ENCODE assay signal across 8 cellular contexts in the genomic region with DNA sequence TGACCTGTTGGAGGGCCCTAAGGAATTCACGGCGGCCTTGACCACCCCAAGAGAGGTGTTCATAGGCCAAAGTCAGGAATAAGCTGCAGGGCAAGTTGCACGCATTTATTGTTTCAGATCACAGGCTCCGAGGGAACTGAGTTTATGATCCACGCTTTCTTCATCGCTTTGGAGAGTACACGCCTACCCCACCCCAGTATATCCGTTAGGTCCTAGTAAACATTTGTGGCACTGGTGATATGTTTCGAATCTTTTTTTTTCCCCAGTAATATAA. TPM values are rescaled to one million over a fixed set of nuclear protein-coding genes. Genes with fewer than 3 reads are reported as not detected.
DNase-seq lines count a peak whose midpoint lies in the region; ATAC-seq and TF ChIP-seq lines count a peak whose summit lies in the region.

No MANE protein-coding gene starts in this region.

- DNase-seq in CD4-positive, alpha-beta T cell: no peak
- DNase-seq in NAMALWA (ENCODE audit: low spot score) (peak; percentile 43), dorsolateral prefrontal cortex (no peak), nephron progenitor cell (no peak), cortex of kidney (lab: John Stamatoyannopoulos, UW) (no peak)

- H3K4me3 Mint-ChIP-seq in CD4-positive, alpha-beta T cell: peak overlapping the region; percentile 96
- peak overlapping the region; percentile 99 for H3K4me3 Mint-ChIP-seq in nephron progenitor cell

- CTCF ChIA-PET in CD4-positive, alpha-beta T cell (lab: Charles Lee): interaction anchor here (1.0 to 1.9 kb wide), 3 partner anchors 19 to 221 kb away, joined by 3 to 6 read pairs (median 4); a partner anchor contains a TSS

- no peaks in the 10 kb centered on the region for H3K9me3 Mint-ChIP-seq in CD4-positive, alpha-beta T cell
- H3K9me3 Mint-ChIP-seq in nephron progenitor cell: no peaks in the 10 kb centered on the region

- peak overlapping the region; percentile 62 to 100 (median 96) for H3K4me3 ChIP-seq in dorsolateral prefrontal cortex

- H3K27ac Mint-ChIP-seq in CD4-positive, alpha-beta T cell: peak overlapping the region; percentile 99
- peak overlapping the region; percentile 99 for H3K27ac Mint-ChIP-seq in nephron progenitor cell

- H3K27me3 Mint-ChIP-seq in CD4-positive, alpha-beta T cell: no peaks in the 10 kb centered on the region
- H3K27me3 Mint-ChIP-seq in nephron progenitor cell (ENCODE audit: low read depth, poor library complexity): peaks cover 6% of the 10 kb centered on the region

- peaks cover 35% of the 10 kb centered on the region for H3K4me1 Mint-ChIP-seq in CD4-positive, alpha-beta T cell (ENCODE audit: low read depth)
- peaks cover 29% of the 10 kb centered on the region for H3K4me1 Mint-ChIP-seq in nephron progenitor cell

- intact Hi-C loops in CD4-positive, alpha-beta T cell (cut with DNase I, micrococcal nuclease): no loop called here
- intact Hi-C loops in dorsolateral prefrontal cortex (cut with DNase I): loop anchor here in 1 of 2 donors (2.0 kb wide), 1 partner anchor 21 kb away; no protein-coding TSS in a partner anchor

- peak overlapping the region; percentile 82 for H3K27ac ChIP-seq in CD4-positive, alpha-beta T cell (ENCODE audit: low read depth, low read length)
- H3K27ac ChIP-seq in dorsolateral prefrontal cortex: peak overlapping the region in 47 of 59 donors; percentile 67 to 98 (median 92)

- TF ChIP-seq CTCF in CD4-positive, alpha-beta T cell (IDR thresholded peaks at IDR 0.05): no peak
- TF ChIP-seq CTCF in dorsolateral prefrontal cortex (IDR thresholded peaks at IDR 0.05 in 54 of 56, conservative IDR thresholded peaks at IDR 0.05 in 2 of 56; ENCODE audit: low read depth in 1 of 56, partially characterized antibody in 56 of 56) (no peak), nephron progenitor cell (IDR thresholded peaks at IDR 0.05) (no peak)

- no peaks in the 10 kb centered on the region for H3K27me3 ChIP-seq in CD4-positive, alpha-beta T cell (ENCODE audit: control insufficient read depth, insufficient read depth, low read length)
- H3K27me3 ChIP-seq in dorsolateral prefrontal cortex: no peaks in the 10 kb centered on the region

- H3K36me3 Mint-ChIP-seq in CD4-positive, alpha-beta T cell (ENCODE audit: low read depth): peaks cover 38% of the 10 kb centered on the region
- H3K36me3 Mint-ChIP-seq in nephron progenitor cell (ENCODE audit: low read depth): peaks cover 30% of the 10 kb centered on the region

- no peak for ATAC-seq in CD4-positive, alpha-beta T cell (ENCODE audit: poor library complexity)
- no peak for ATAC-seq in GM21367 (IDR thresholded peaks at IDR 0.05; ENCODE audit: unreplicated experiment)
- ATAC-seq in GM21737 (IDR thresholded peaks at IDR 0.05; ENCODE audit: unreplicated experiment): no peak
- ATAC-seq in GM19023 (IDR thresholded peaks at IDR 0.05; ENCODE audit: unreplicated experiment): no peak

- no peaks in the 10 kb centered on the region for H3K9me3 ChIP-seq in CD4-positive, alpha-beta T cell (ENCODE audit: control insufficient read depth, low read length)

- POLR2A ChIA-PET in CD4-positive, alpha-beta T cell (lab: Charles Lee): interaction anchor here (1.1 to 7.0 kb wide), 15 partner anchors 8 to 108 kb away, joined by 4 to 77 read pairs (median 12); a partner anchor contains a TSS

RNA-seq across cellular contexts. Expression of a gene that starts 0.8 kb away (rescaled TPM):
- total RNA-seq in CD4-positive, alpha-beta T cell: 100 to 1,000 TPM; 181 to 182 TPM
- 100 to 1,000 TPM; 107 to 174 (median 137) TPM for total RNA-seq in dorsolateral prefrontal cortex

RNA-seq across cellular contexts. Expression of a gene that starts 7.5 kb away (rescaled TPM):
- total RNA-seq in CD4-positive, alpha-beta T cell: 10 to 100 TPM; 16.3 TPM
- total RNA-seq in dorsolateral prefrontal cortex: 10 to 100 TPM; 11.6 to 18.7 (median 15.5) TPM

RNA-seq across cellular contexts. Expression of a gene that starts 19.4 kb away (rescaled TPM):
- total RNA-seq in CD4-positive, alpha-beta T cell: 10 to 100 TPM; 14.3 to 18.5 TPM
- 10 to 100 TPM; 26.5 to 49.6 (median 37.5) TPM for total RNA-seq in dorsolateral prefrontal cortex

RNA-seq across cellular contexts. Expression of a gene that starts 19.5 kb away (rescaled TPM):
- total RNA-seq in CD4-positive, alpha-beta T cell: 10 to 100 TPM; 17.8 to 18.8 TPM
- 10 to 100 TPM in 15 of 120 experiments, 1 to 10 TPM in 105; 2.4 to 16.1 (median 6.8) TPM for total RNA-seq in dorsolateral prefrontal cortex

RNA-seq across cellular contexts. Expression of a gene that starts 23.8 kb away (rescaled TPM):
- 10 to 100 TPM; 47.2 to 49.5 TPM for total RNA-seq in CD4-positive, alpha-beta T cell
- 10 to 100 TPM; 52.5 to 99.7 (median 70.4) TPM for total RNA-seq in dorsolateral prefrontal cortex
